In the genomic region with DNA sequence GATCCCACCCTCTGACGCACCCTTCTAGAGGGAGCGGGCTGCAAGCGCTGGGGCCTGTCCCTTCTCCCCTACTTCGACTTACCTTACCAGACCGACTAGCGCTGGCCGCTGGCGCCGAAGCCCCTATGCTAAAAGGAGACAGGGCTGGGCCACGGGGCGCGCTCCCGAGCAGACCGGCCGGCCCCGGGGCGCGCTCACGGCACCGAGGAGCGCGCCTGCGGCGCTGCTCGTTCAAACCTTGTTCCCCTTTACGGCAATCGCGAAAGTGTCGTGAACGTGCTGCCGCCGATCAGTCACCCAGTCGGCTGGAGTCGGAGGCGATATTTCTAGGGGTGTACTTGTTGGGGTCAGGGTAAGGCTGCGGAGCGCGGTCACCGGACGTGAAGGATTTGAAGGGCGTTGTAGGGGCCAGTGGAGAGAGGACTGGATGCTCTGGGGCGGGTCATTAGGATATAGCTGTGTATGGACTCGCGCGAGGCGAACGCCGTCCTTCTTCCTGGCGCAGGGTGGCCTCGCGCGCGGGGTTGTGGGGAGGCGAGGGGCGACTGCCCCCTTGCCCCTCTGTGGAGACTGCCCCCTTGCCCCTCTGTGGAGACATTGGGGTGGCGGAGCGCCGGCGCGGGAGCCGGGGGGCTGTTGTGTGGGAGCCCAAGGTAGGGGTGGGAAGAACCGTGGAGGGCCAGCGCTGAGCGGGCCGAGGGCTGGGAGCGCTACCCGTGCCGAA, we compare ENCODE assay signal across 1 cellular context.
TF ChIP-seq lines count a peak whose summit lies in the region.

A gene (plus strand): TSS at position 268 of the 724 bp plus-strand sequence. CDS start 7,492 bp downstream, outside the sequence.
A gene (minus strand): TSS at position 138 of the 724 bp plus-strand sequence. CDS start 8,539 bp downstream, outside the sequence.

TF ChIP-seq in K562, 482 proteins besides CTCF, POLR2A, EP300 and RAD21 (continued from another document and continues in another):
- TF ChIP-seq POLR2AphosphoS2 (IDR thresholded peaks at IDR 0.05; ENCODE audit: low read length) (0 out of 2 replicates have a peak, but pooled peaks have one; percentile 44), SOX6 (IDR thresholded peaks at IDR 0.05) (no peak), ZNF197 (CRISPR knock-in tag; IDR thresholded peaks at IDR 0.05; ENCODE audit: low read depth) (0 out of 2 replicates have a peak, but pooled peaks have one; percentile 74), RBM14 (IDR thresholded peaks at IDR 0.05; ENCODE audit: borderline replicate concordance, insufficient read depth, low read depth, low read length) (no peak), CHD1 (IDR thresholded peaks at IDR 0.05; ENCODE audit: low read length) (no peak), FOXM1 (IDR thresholded peaks at IDR 0.05; ENCODE audit: low read depth) (no peak), FOXM1 (CRISPR knock-in tag; IDR thresholded peaks at IDR 0.05; ENCODE audit: low read depth) (no peak), ZBED1 (IDR thresholded peaks at IDR 0.05) (0 out of 2 replicates have a peak, but pooled peaks have one; percentile 45), COPS2 (conservative IDR thresholded peaks at IDR 0.05) (no peak), KDM2B (CRISPR knock-in tag; IDR thresholded peaks at IDR 0.05) (no peak), MAFG (tag; conservative IDR thresholded peaks at IDR 0.05) (no peak), ZBTB8A (IDR thresholded peaks at IDR 0.05; ENCODE audit: partially characterized antibody) (no peak), ZNF77 (CRISPR knock-in tag; IDR thresholded peaks at IDR 0.05) (no peak), ZNF253 (CRISPR knock-in tag; conservative IDR thresholded peaks at IDR 0.05) (no peak), BRCA1 (IDR thresholded peaks at IDR 0.05) (no peak), BRCA1 (CRISPR knock-in tag; IDR thresholded peaks at IDR 0.05) (no peak), MEIS2 (IDR thresholded peaks at IDR 0.05; ENCODE audit: partially characterized antibody) (peak; percentile 64), SPI1 (IDR thresholded peaks at IDR 0.05; ENCODE audit: borderline replicate concordance, low read depth, low read length) (no peak), RBM22 (IDR thresholded peaks at IDR 0.05; ENCODE audit: low read depth, low read length, poor library complexity, severe bottlenecking) (no peak), ZNF589 (CRISPR knock-in tag; IDR thresholded peaks at IDR 0.05; ENCODE audit: low read depth) (peak; percentile 81; the same call in 1 of the 2 replicates), ZNF121 (CRISPR knock-in tag; conservative IDR thresholded peaks at IDR 0.05) (no peak), CREM (IDR thresholded peaks at IDR 0.05; ENCODE audit: low read depth) (peak; percentile 56), ZNF133 (CRISPR knock-in tag; IDR thresholded peaks at IDR 0.05) (no peak), ZNF232 (CRISPR knock-in tag; IDR thresholded peaks at IDR 0.05) (0 out of 2 replicates have a peak, but pooled peaks have one; percentile 63), PHB (CRISPR knock-in tag; IDR thresholded peaks at IDR 0.05) (no peak), HDGF (IDR thresholded peaks at IDR 0.05) (no peak), SMC3 (conservative IDR thresholded peaks at IDR 0.05; ENCODE audit: insufficient read depth, low read depth, low read length) (0 out of 2 replicates have a peak, but pooled peaks have one; percentile 9), KDM4B (IDR thresholded peaks at IDR 0.05; ENCODE audit: borderline replicate concordance in 2 of 2, low read depth in 1 of 2) (no peak), SP1 (CRISPR knock-in tag; IDR thresholded peaks at IDR 0.05) (peak; percentile 49; the same call in 1 of the 2 replicates), SRSF7 (optimal IDR thresholded peaks at IDR 0.05; ENCODE audit: low read depth, low read length) (no peak), SAFB (IDR thresholded peaks at IDR 0.05; ENCODE audit: borderline replicate concordance, low read depth, low read length) (no peak), HSF4 (CRISPR knock-in tag; IDR thresholded peaks at IDR 0.05; ENCODE audit: borderline replicate concordance) (no peak), ZNF507 (tag; conservative IDR thresholded peaks at IDR 0.05) (no peak), ZNF764 (CRISPR knock-in tag; IDR thresholded peaks at IDR 0.05; ENCODE audit: low read depth) (no peak; the same call in 1 of the 2 replicates), SUPT5H (IDR thresholded peaks at IDR 0.05) (peak; percentile 96), HLTF (IDR thresholded peaks at IDR 0.05) (peak; percentile 34; the same call in 1 of the 2 replicates), NR3C1 (CRISPR knock-in tag; IDR thresholded peaks at IDR 0.05) (0 out of 2 replicates have a peak, but pooled peaks have one; percentile 38), NCOA6 (IDR thresholded peaks at IDR 0.05) (no peak), ZNF263 (CRISPR knock-in tag; IDR thresholded peaks at IDR 0.05; ENCODE audit: borderline replicate concordance) (peak; percentile 26), NCOA2 (IDR thresholded peaks at IDR 0.05; ENCODE audit: partially characterized antibody in 2 of 2) (no peak), TRIM28 (IDR thresholded peaks at IDR 0.05) (no peak), HDAC8 (tag; IDR thresholded peaks at IDR 0.05) (0 out of 2 replicates have a peak, but pooled peaks have one; percentile 38), RCOR1 (IDR thresholded peaks at IDR 0.05; ENCODE audit: borderline replicate concordance in 1 of 2, low read depth in 2 of 2, low read length in 2 of 2) (no peak; a peak in 1 of 4 replicates), ZNF316 (IDR thresholded peaks at IDR 0.05) (no peak), CSDE1 (IDR thresholded peaks at IDR 0.05) (no peak)
- TF ChIP-seq, protein P1, sequence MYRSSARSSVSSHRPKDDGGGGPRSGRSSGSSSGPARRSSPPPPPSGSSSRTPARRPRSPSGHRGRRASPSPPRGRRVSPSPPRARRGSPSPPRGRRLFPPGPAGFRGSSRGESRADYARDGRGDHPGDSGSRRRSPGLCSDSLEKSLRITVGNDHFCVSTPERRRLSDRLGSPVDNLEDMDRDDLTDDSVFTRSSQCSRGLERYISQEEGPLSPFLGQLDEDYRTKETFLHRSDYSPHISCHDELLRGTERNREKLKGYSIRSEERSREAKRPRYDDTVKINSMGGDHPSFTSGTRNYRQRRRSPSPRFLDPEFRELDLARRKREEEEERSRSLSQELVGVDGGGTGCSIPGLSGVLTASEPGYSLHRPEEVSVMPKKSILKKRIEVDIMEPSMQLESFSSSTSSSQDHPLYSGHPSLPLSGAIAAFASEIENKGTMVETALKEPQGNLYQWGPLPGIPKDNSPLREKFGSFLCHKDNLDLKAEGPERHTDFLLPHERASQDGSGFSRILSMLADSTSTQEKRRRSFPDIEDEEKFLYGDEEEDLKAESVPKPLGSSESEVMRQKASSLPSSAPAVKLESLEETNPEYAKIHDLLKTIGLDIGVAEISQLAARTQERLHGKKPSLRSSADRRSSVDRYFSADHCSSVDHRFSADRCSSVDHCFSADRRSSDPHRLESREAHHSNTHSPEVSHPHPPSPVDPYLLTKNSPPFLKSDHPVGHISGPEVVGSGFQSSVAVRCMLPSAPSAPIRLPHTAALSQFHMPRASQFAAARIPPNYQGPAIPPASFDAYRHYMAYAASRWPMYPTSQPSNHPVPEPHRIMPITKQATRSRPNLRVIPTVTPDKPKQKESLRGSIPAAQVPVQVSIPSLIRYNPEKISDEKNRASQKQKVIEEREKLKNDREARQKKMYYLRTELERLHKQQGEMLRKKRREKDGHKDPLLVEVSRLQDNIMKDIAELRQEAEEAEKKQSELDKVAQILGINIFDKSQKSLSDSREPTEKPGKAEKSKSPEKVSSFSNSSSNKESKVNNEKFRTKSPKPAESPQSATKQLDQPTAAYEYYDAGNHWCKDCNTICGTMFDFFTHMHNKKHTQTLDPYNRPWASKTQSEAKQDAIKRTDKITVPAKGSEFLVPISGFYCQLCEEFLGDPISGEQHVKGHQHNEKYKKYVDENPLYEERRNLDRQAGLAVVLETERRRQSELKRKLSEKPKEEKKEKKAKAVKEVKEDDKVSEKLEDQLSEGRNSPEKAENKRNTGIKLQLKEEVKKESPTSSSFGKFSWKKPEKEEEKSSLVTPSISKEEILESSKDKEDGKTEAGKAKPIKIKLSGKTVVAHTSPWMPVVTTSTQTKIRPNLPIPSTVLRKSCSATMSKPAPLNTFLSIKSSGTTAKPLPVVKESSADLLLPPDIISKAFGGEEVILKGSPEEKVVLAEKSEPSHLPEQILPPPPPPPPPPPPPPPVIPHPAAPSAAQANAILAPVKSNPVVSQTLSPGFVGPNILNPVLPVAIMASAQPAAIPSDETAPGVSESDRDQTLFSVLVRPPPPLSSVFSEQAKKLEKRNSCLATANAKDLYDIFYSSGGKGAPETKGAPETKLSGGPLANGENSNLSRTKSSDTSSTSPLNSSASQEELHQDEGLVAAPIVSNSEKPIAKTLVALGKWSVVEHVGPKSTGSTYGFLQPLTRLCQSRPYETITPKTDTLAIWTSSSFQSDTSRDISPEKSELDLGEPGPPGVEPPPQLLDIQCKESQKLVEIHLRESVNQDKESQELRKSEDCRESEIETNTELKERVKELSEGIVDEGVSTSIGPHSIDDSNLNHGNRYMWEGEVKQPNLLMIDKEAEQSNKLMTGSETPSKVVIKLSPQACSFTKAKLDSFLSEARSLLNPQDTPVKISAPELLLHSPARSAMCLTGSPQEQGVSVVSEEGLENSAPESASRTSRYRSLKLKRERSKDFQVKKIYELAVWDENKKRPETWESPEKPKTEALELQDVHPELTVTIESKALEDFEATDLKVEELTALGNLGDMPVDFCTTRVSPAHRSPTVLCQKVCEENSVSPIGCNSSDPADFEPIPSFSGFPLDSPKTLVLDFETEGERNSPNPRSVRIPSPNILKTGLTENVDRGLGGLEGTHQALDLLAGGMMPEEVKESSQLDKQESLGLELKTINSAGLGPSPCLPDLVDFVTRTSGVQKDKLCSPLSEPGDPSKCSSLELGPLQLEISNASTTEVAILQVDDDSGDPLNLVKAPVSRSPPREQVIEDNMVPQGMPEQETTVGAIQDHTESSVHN (IDR thresholded peaks at IDR 0.05; ENCODE audit: borderline replicate concordance in 1 of 2, low read depth in 1 of 2) = no peak
- TF ChIP-seq, protein P2, sequence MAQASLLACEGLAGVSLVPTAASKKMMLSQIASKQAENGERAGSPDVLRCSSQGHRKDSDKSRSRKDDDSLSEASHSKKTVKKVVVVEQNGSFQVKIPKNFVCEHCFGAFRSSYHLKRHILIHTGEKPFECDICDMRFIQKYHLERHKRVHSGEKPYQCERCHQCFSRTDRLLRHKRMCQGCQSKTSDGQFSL (CRISPR knock-in tag; IDR thresholded peaks at IDR 0.05) = no peak
- TF ChIP-seq, protein P2 (tag; IDR thresholded peaks at IDR 0.05) = no peak
- TF ChIP-seq, protein P3, sequence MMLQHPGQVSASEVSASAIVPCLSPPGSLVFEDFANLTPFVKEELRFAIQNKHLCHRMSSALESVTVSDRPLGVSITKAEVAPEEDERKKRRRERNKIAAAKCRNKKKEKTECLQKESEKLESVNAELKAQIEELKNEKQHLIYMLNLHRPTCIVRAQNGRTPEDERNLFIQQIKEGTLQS (IDR thresholded peaks at IDR 0.05) = no peak
- TF ChIP-seq, protein P3 (CRISPR knock-in tag; conservative IDR thresholded peaks at IDR 0.05) = no peak
- TF ChIP-seq, protein P4, sequence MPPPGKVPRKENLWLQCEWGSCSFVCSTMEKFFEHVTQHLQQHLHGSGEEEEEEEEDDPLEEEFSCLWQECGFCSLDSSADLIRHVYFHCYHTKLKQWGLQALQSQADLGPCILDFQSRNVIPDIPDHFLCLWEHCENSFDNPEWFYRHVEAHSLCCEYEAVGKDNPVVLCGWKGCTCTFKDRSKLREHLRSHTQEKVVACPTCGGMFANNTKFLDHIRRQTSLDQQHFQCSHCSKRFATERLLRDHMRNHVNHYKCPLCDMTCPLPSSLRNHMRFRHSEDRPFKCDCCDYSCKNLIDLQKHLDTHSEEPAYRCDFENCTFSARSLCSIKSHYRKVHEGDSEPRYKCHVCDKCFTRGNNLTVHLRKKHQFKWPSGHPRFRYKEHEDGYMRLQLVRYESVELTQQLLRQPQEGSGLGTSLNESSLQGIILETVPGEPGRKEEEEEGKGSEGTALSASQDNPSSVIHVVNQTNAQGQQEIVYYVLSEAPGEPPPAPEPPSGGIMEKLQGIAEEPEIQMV (tag; conservative IDR thresholded peaks at IDR 0.05; ENCODE audit: low read depth) = no peak
- TF ChIP-seq, protein P5, sequence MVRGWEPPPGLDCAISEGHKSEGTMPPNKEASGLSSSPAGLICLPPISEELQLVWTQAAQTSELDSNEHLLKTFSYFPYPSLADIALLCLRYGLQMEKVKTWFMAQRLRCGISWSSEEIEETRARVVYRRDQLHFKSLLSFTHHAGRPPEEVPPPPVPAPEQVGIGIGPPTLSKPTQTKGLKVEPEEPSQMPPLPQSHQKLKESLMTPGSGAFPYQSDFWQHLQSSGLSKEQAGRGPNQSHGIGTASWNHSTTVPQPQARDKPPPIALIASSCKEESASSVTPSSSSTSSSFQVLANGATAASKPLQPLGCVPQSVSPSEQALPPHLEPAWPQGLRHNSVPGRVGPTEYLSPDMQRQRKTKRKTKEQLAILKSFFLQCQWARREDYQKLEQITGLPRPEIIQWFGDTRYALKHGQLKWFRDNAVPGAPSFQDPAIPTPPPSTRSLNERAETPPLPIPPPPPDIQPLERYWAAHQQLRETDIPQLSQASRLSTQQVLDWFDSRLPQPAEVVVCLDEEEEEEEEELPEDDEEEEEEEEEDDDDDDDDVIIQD (CRISPR knock-in tag; IDR thresholded peaks at IDR 0.05) = no peak
